ENCODE assay signal across 1 cellular context in the genomic region with DNA sequence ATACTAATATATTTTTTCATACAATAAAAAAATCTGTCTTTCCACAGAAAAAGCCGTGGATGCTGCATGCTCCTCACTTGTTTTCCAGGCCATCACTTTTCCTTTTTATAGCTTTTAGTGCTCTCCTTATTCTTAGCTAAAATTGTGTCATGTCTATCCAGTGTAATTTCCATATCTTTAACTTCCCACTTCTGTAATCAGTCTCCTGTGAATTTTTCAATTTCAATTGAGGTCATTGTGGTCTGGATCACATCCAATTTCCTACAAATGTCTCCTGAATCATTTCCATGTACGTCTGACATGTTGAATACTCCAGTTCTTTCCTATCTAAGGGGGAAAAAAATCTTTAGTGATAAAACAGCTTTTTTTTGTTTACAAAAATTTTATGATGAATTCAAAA.
TF ChIP-seq lines count a peak whose summit lies in the region.

No MANE protein-coding gene starts in this region.

TF ChIP-seq in SK-N-SH treated with all-trans-retinoic acid at 6 μM for 48 hours, 23 proteins besides CTCF, POLR2A, EP300 and RAD21 (continued from another document):
- TF ChIP-seq, protein P1, sequence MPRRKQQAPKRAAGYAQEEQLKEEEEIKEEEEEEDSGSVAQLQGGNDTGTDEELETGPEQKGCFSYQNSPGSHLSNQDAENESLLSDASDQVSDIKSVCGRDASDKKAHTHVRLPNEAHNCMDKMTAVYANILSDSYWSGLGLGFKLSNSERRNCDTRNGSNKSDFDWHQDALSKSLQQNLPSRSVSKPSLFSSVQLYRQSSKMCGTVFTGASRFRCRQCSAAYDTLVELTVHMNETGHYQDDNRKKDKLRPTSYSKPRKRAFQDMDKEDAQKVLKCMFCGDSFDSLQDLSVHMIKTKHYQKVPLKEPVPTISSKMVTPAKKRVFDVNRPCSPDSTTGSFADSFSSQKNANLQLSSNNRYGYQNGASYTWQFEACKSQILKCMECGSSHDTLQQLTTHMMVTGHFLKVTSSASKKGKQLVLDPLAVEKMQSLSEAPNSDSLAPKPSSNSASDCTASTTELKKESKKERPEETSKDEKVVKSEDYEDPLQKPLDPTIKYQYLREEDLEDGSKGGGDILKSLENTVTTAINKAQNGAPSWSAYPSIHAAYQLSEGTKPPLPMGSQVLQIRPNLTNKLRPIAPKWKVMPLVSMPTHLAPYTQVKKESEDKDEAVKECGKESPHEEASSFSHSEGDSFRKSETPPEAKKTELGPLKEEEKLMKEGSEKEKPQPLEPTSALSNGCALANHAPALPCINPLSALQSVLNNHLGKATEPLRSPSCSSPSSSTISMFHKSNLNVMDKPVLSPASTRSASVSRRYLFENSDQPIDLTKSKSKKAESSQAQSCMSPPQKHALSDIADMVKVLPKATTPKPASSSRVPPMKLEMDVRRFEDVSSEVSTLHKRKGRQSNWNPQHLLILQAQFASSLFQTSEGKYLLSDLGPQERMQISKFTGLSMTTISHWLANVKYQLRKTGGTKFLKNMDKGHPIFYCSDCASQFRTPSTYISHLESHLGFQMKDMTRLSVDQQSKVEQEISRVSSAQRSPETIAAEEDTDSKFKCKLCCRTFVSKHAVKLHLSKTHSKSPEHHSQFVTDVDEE (CRISPR knock-in tag; IDR thresholded peaks at IDR 0.05): no peak
- no peak for TF ChIP-seq ZNF565 (CRISPR knock-in tag; conservative IDR thresholded peaks at IDR 0.05; ENCODE audit: low read depth)
- no peak for TF ChIP-seq OSR1 (CRISPR knock-in tag; IDR thresholded peaks at IDR 0.05)
- TF ChIP-seq, protein P2, sequence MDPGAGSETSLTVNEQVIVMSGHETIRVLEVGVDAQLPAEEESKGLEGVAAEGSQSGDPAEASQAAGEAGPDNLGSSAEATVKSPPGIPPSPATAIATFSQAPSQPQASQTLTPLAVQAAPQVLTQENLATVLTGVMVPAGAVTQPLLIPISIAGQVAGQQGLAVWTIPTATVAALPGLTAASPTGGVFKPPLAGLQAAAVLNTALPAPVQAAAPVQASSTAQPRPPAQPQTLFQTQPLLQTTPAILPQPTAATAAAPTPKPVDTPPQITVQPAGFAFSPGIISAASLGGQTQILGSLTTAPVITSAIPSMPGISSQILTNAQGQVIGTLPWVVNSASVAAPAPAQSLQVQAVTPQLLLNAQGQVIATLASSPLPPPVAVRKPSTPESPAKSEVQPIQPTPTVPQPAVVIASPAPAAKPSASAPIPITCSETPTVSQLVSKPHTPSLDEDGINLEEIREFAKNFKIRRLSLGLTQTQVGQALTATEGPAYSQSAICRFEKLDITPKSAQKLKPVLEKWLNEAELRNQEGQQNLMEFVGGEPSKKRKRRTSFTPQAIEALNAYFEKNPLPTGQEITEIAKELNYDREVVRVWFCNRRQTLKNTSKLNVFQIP (CRISPR knock-in tag; IDR thresholded peaks at IDR 0.05; ENCODE audit: borderline replicate concordance, low read depth): peak; percentile 15; the same call in 1 of the 2 replicates
- TF ChIP-seq, protein P3, sequence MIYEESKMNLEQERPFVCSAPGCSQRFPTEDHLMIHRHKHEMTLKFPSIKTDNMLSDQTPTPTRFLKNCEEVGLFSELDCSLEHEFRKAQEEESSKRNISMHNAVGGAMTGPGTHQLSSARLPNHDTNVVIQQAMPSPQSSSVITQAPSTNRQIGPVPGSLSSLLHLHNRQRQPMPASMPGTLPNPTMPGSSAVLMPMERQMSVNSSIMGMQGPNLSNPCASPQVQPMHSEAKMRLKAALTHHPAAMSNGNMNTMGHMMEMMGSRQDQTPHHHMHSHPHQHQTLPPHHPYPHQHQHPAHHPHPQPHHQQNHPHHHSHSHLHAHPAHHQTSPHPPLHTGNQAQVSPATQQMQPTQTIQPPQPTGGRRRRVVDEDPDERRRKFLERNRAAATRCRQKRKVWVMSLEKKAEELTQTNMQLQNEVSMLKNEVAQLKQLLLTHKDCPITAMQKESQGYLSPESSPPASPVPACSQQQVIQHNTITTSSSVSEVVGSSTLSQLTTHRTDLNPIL (CRISPR knock-in tag; IDR thresholded peaks at IDR 0.05; ENCODE audit: low read depth): no peak
- TF ChIP-seq BACH2 (CRISPR knock-in tag; IDR thresholded peaks at IDR 0.05; ENCODE audit: borderline replicate concordance): no peak
- TF ChIP-seq ZFP3 (CRISPR knock-in tag; IDR thresholded peaks at IDR 0.05): no peak
- no peak for TF ChIP-seq ARNTL (CRISPR knock-in tag; IDR thresholded peaks at IDR 0.05; ENCODE audit: borderline replicate concordance, low read depth)
- no peak for TF ChIP-seq TCF4 (CRISPR knock-in tag; IDR thresholded peaks at IDR 0.05; ENCODE audit: borderline replicate concordance)
- TF ChIP-seq ISL1 (CRISPR knock-in tag; IDR thresholded peaks at IDR 0.05): no peak
- no peak for TF ChIP-seq ESRRG (CRISPR knock-in tag; IDR thresholded peaks at IDR 0.05)
